Comparison of ENCODE assay signal across 8 cellular contexts in the genomic region with DNA sequence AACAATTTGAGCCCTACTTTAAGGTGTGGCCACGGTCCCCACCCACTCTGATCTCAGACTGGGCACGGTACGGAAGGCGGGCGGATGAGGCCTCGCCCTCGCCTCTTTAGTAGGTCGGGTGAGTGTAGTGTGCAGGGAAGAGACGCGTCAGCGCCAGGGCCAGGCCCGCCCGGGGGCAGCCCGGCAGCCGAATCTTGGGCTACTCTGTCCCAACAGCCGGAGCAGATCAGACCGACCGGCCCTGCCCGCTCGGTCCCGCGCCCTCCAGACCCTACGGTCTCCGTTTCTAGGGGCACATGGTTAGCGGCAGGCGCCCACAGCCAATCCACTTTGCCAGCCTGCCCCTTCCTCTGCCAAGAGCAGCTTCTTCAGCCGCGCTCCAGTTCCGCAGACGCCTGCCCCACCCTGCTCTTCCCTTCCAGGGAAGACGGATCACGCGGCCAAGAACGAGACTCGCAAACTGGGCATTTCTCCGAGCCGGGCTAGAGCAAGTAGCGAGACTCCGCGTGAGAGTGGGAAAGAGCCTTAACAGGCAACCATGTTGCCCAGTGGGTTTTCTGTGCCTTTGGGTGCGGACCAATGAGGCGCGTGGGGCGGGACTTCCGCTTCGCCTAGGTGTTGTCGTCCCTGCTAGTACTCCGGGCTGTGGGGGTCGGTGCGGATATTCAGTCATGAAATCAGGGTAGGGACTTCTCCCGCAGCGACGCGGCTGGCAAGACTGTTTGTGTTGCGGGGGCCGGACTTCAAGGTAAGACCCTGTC. TPM values are rescaled to one million over a fixed set of nuclear protein-coding genes. Genes with fewer than 3 reads are reported as not detected.
DNase-seq lines count a peak whose midpoint lies in the region; ATAC-seq and TF ChIP-seq lines count a peak whose summit lies in the region.

A gene with protein sequence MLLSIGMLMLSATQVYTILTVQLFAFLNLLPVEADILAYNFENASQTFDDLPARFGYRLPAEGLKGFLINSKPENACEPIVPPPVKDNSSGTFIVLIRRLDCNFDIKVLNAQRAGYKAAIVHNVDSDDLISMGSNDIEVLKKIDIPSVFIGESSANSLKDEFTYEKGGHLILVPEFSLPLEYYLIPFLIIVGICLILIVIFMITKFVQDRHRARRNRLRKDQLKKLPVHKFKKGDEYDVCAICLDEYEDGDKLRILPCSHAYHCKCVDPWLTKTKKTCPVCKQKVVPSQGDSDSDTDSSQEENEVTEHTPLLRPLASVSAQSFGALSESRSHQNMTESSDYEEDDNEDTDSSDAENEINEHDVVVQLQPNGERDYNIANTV (plus strand): TSS at position 610 of the 761 bp plus-strand sequence. CDS start 32,812 bp downstream, outside the sequence.

- peak; percentile 99 for DNase-seq in Ammon's horn (ENCODE audit: low spot score)
- peak; percentile 86 for DNase-seq in NCI-H460 (ENCODE audit: extremely low read depth, low read depth)
- DNase-seq in activated CD4-positive, CD25-positive, alpha-beta regulatory T cell treated with anti-CD3 and anti-CD28 coated beads, Interleukin-2, amount 50 U/mL, for 72 hours, result peak; percentile 91
- DNase-seq in cerebellar cortex (ENCODE audit: low spot score), result peak; percentile 99
- peak; percentile 97 for DNase-seq in islet precursor cell
- DNase-seq in stimulated activated CD4-positive, alpha-beta T cell treated with anti-CD3 and anti-CD28 coated beads, Interleukin-12 subunit alpha, Interleukin-12 subunit beta, amount 100 ng/mL, for 4 hours, result peak; percentile 90

- ATAC-seq in HG03432 (IDR thresholded peaks at IDR 0.05; ENCODE audit: unreplicated experiment), result peak; percentile 93

- TF ChIP-seq POLR2A in GM19193 (IDR thresholded peaks at IDR 0.05; ENCODE audit: extremely low read depth, insufficient read depth, insufficient read length), result peak; percentile 73

RNA-seq across cellular contexts. Expression of the gene that starts here (rescaled TPM):
- total RNA-seq in NCI-H460 (2014; rRNA removed; shearing (Covaris generic)), result 63.7 and 70.8 TPM in 2 replicates
- 23.9 and 28.5 TPM in 2 replicates for polyA plus RNA-seq in NCI-H460 (2014; cell fraction: nucleus; rRNA removed)

Comparison
In these comparisons a context has a peak if more than half of its experiments do, and no peak if none do; other contexts are left out.
1. Peak in every context shown above with its lines: DNase-seq and ATAC-seq.